ENCODE assay signal across 17 cellular contexts in genomic region chrX:18668468-18668867, GRCh38. TPM values are rescaled to one million over a fixed set of nuclear protein-coding genes. Genes with fewer than 3 reads are reported as not detected.
A peak's percentile ranks its signal among the peaks of the same experiment; 100 is the strongest.
DNase-seq lines count a peak whose midpoint lies in the region; ATAC-seq and TF ChIP-seq lines count a peak whose summit lies in the region.
"Had no signal": no experiment of that assay in that cellular context is flagged by ENCODE, and none has a peak within 500 bp of the region (broad histone marks: within the 10 kb centered on the region; RNA-seq: fewer than 3 reads in every experiment).

No MANE protein-coding gene starts in this region.

- POLR2A ChIA-PET in naive thymus-derived CD4-positive, alpha-beta T cell (lab: Charles Lee) = no interaction called here

- H3K27ac ChIP-seq in naive thymus-derived CD4-positive, alpha-beta T cell (ENCODE audit: low read depth, low read length) = no peak overlapping the region
- H3K27ac ChIP-seq in ovary = no peak overlapping the region
- H3K27ac ChIP-seq: Peyer's patch had no signal

- H3K9me3 ChIP-seq in naive thymus-derived CD4-positive, alpha-beta T cell (ENCODE audit: control insufficient read depth in 2 of 3, low read length in 3 of 3) = no peaks in the 10 kb centered on the region
- H3K9me3 ChIP-seq in ovary = no peaks in the 10 kb centered on the region
- H3K9me3 ChIP-seq: Peyer's patch had no signal

- peaks cover 6% of the 10 kb centered on the region for H3K4me1 Mint-ChIP-seq in activated CD4-positive, alpha-beta T cell treated with anti-CD3 and anti-CD28 coated beads, Interleukin-2, amount 10 ng/mL, durations not matched to agents 24 days and 14 days
- peaks cover 0 to 12% (median 9%) of the 10 kb centered on the region in 7 donors for H3K4me1 Mint-ChIP-seq in naive thymus-derived CD4-positive, alpha-beta T cell
- no peaks in the 10 kb centered on the region for H3K4me1 Mint-ChIP-seq in activated T-helper 17 cell treated with anti-CD3 and anti-CD28 coated beads, Interleukin-2, amount 50 U/mL, for 72 hours

- DNase-seq in activated CD4-positive, alpha-beta T cell treated with anti-CD3 and anti-CD28 coated beads, Interleukin-2, amount 10 ng/mL, durations not matched to agents 24 days and 14 days = no peak
- no peak for DNase-seq in activated CD4-positive, alpha-beta T cell treated with anti-CD3 and anti-CD28 coated beads for 48 hours
- DNase-seq in GM20000 (ENCODE audit: low spot score) (peak; percentile 32), NOMO-1 (lab: John Stamatoyannopoulos, UW; ENCODE audit: unreplicated experiment in 2 of 2) (peak; percentile 78 to 91), ovary (no peak)
- no peak for DNase-seq in naive thymus-derived CD4-positive, alpha-beta T cell
- DNase-seq: central memory CD4-positive, alpha-beta T cell; islet precursor cell; Peyer's patch; stimulated activated CD8-positive, alpha-beta memory T cell treated with anti-CD3 and anti-CD28 coated beads, Interleukin-4, amount 100 ng/mL, for 48 hours had no signal

- TF ChIP-seq POLR2A in ovary (IDR thresholded peaks at IDR 0.05) = no peak

- no peaks in the 10 kb centered on the region for H3K9me3 Mint-ChIP-seq in activated CD4-positive, alpha-beta T cell treated with anti-CD3 and anti-CD28 coated beads, Interleukin-2, amount 10 ng/mL, durations not matched to agents 24 days and 14 days
- H3K9me3 Mint-ChIP-seq in naive thymus-derived CD4-positive, alpha-beta T cell = peaks cover 0 to 5% (median 0%) of the 10 kb centered on the region in 11 donors
- H3K9me3 Mint-ChIP-seq in activated T-helper 17 cell treated with anti-CD3 and anti-CD28 coated beads, Interleukin-2, amount 50 U/mL, for 72 hours = no peaks in the 10 kb centered on the region

- H3K36me3 ChIP-seq in naive thymus-derived CD4-positive, alpha-beta T cell (ENCODE audit: control insufficient read depth in 2 of 3, insufficient read depth in 3 of 3, low read length in 3 of 3) = no peaks in the 10 kb centered on the region
- no peaks in the 10 kb centered on the region for H3K36me3 ChIP-seq in ovary
- H3K36me3 ChIP-seq: Peyer's patch had no signal

- 65 to 77% (median 72%) methylated on average over 9 of the region's 9 CpGs for WGBS in ovary, 3 donors

- intact Hi-C loops in activated CD4-positive, alpha-beta T cell treated with anti-CD3 and anti-CD28 coated beads, Interleukin-2, amount 10 ng/mL, durations not matched to agents 24 days and 14 days (cut with micrococcal nuclease) = no loop called here
- intact Hi-C loops in naive thymus-derived CD4-positive, alpha-beta T cell (cut with micrococcal nuclease) = no loop called here
- intact Hi-C loops in ovary (cut with DNase I) = no loop called here

- ATAC-seq in naive thymus-derived CD4-positive, alpha-beta T cell = no peak
- no peak for ATAC-seq in activated T-helper 17 cell treated with anti-CD3 and anti-CD28 coated beads, Interleukin-2, amount 50 U/mL, for 72 hours (replicated peaks)
- no peak for ATAC-seq in HG03354 (IDR thresholded peaks at IDR 0.05; ENCODE audit: poor library complexity, severe bottlenecking, unreplicated experiment)

- TF ChIP-seq CTCF in GM20000 (IDR thresholded peaks at IDR 0.05; ENCODE audit: extremely low read depth, missing control alignments) (no peak), ovary (IDR thresholded peaks at IDR 0.05) (no peak)

- H3K27me3 Mint-ChIP-seq in activated CD4-positive, alpha-beta T cell treated with anti-CD3 and anti-CD28 coated beads, Interleukin-2, amount 10 ng/mL, durations not matched to agents 24 days and 14 days = no peaks in the 10 kb centered on the region
- H3K27me3 Mint-ChIP-seq in naive thymus-derived CD4-positive, alpha-beta T cell = no peaks in the 10 kb centered on the region
- no peaks in the 10 kb centered on the region for H3K27me3 Mint-ChIP-seq in activated T-helper 17 cell treated with anti-CD3 and anti-CD28 coated beads, Interleukin-2, amount 50 U/mL, for 72 hours

- no peaks in the 10 kb centered on the region for H3K4me1 ChIP-seq in naive thymus-derived CD4-positive, alpha-beta T cell (ENCODE audit: control insufficient read depth in 2 of 2, insufficient read depth in 2 of 2, low read length in 2 of 2)
- no peaks in the 10 kb centered on the region for H3K4me1 ChIP-seq in ovary (ENCODE audit: insufficient read depth)
- H3K4me1 ChIP-seq: Peyer's patch had no signal

- no peaks in the 10 kb centered on the region for H3K27me3 ChIP-seq in naive thymus-derived CD4-positive, alpha-beta T cell (ENCODE audit: control insufficient read depth in 2 of 2, insufficient read depth in 2 of 2, low read length in 2 of 2)
- H3K27me3 ChIP-seq in ovary = no peaks in the 10 kb centered on the region
- H3K27me3 ChIP-seq: Peyer's patch had no signal

- peak overlapping the region; percentile 27 for H3K4me3 ChIP-seq in naive thymus-derived CD4-positive, alpha-beta T cell (ENCODE audit: low read length)
- H3K4me3 ChIP-seq in ovary = no peak overlapping the region
- H3K4me3 ChIP-seq: Peyer's patch had no signal

- H3K4me3 Mint-ChIP-seq in activated CD4-positive, alpha-beta T cell treated with anti-CD3 and anti-CD28 coated beads, Interleukin-2, amount 10 ng/mL, durations not matched to agents 24 days and 14 days = peak overlapping the region; percentile 26
- H3K4me3 Mint-ChIP-seq in naive thymus-derived CD4-positive, alpha-beta T cell = peak overlapping the region; percentile 39 to 85 (median 76)
- no peak overlapping the region for H3K4me3 Mint-ChIP-seq in activated T-helper 17 cell treated with anti-CD3 and anti-CD28 coated beads, Interleukin-2, amount 50 U/mL, for 72 hours

- no peaks in the 10 kb centered on the region for H3K36me3 Mint-ChIP-seq in activated CD4-positive, alpha-beta T cell treated with anti-CD3 and anti-CD28 coated beads, Interleukin-2, amount 10 ng/mL, durations not matched to agents 24 days and 14 days (ENCODE audit: low read depth)
- H3K36me3 Mint-ChIP-seq in naive thymus-derived CD4-positive, alpha-beta T cell = no peaks in the 10 kb centered on the region
- no peaks in the 10 kb centered on the region for H3K36me3 Mint-ChIP-seq in activated T-helper 17 cell treated with anti-CD3 and anti-CD28 coated beads, Interleukin-2, amount 50 U/mL, for 72 hours (ENCODE audit: low read depth)

- H3K27ac Mint-ChIP-seq in activated CD4-positive, alpha-beta T cell treated with anti-CD3 and anti-CD28 coated beads, Interleukin-2, amount 10 ng/mL, durations not matched to agents 24 days and 14 days = no peak overlapping the region
- peak overlapping the region in 5 of 9 donors; percentile 14 to 87 (median 68) for H3K27ac Mint-ChIP-seq in naive thymus-derived CD4-positive, alpha-beta T cell
- H3K27ac Mint-ChIP-seq in activated T-helper 17 cell treated with anti-CD3 and anti-CD28 coated beads, Interleukin-2, amount 50 U/mL, for 72 hours = no peak overlapping the region

- TF ChIP-seq EP300 in ovary (IDR thresholded peaks at IDR 0.05) = no peak

- CTCF ChIA-PET in naive thymus-derived CD4-positive, alpha-beta T cell (lab: Charles Lee) = no interaction called here

RNA-seq across cellular contexts. Expression of gene RS1, which starts 3.4 kb away (rescaled TPM):
- not detected in 2 replicates for total RNA-seq in activated CD4-positive, alpha-beta T cell treated with anti-CD3 and anti-CD28 coated beads, Interleukin-2, amount 10 ng/mL, durations not matched to agents 24 days and 14 days
- not detected for total RNA-seq in naive thymus-derived CD4-positive, alpha-beta T cell
- polyA plus RNA-seq in naive thymus-derived CD4-positive, alpha-beta T cell = not detected
- total RNA-seq in activated T-helper 17 cell treated with anti-CD3 and anti-CD28 coated beads, Interleukin-2, amount 50 U/mL, for 72 hours = not detected
- not detected for total RNA-seq in ovary
- not detected for polyA plus RNA-seq in ovary
- total RNA-seq: endothelial cell of umbilical vein; LHCN-M2; mucosa of gallbladder; Peyer's patch; T-helper 1 cell treated with Interleukin-12 subunit alpha and Interleukin-12 subunit beta and Interleukin-4 antibody, amounts not matched to agents 30 ng/mL and 1 ng/mL, for 36 hours; ureter had no signal
- polyA plus RNA-seq: endothelial cell of umbilical vein had no signal

RNA-seq across cellular contexts. Expression of gene PPEF1, which starts 39.0 kb away (rescaled TPM):
- not detected in 2 replicates for total RNA-seq in activated CD4-positive, alpha-beta T cell treated with anti-CD3 and anti-CD28 coated beads, Interleukin-2, amount 10 ng/mL, durations not matched to agents 24 days and 14 days
- total RNA-seq in naive thymus-derived CD4-positive, alpha-beta T cell = under 1 TPM in 3 of 5 experiments, not detected in 2; 0.57 to 0.72 (median 0.62) TPM
- polyA plus RNA-seq in naive thymus-derived CD4-positive, alpha-beta T cell = under 1 TPM in 1 of 2 donors, not detected in 1; 0.12 TPM
- under 1 TPM in 1 of 2 donors, not detected in 1; 0.13 TPM for total RNA-seq in activated T-helper 17 cell treated with anti-CD3 and anti-CD28 coated beads, Interleukin-2, amount 50 U/mL, for 72 hours
- total RNA-seq in ovary = 1 to 10 TPM in 2 of 7 donors, under 1 TPM in 2, not detected in 3; 0.47 to 2.0 (median 0.97) TPM
- polyA plus RNA-seq in ovary = under 1 TPM; 0.12 TPM
- total RNA-seq: endothelial cell of umbilical vein; LHCN-M2; mucosa of gallbladder; Peyer's patch; T-helper 1 cell treated with Interleukin-12 subunit alpha and Interleukin-12 subunit beta and Interleukin-4 antibody, amounts not matched to agents 30 ng/mL and 1 ng/mL, for 36 hours had no signal
- polyA plus RNA-seq: endothelial cell of umbilical vein had no signal

Comparison
In these comparisons a context has a peak if more than half of its experiments do, and no peak if none do; other contexts are left out.
1. DNase-seq: peak in GM20000 (single experiment) and NOMO-1 (2 of 2); none in activated CD4-positive, alpha-beta T cell treated with anti-CD3 and anti-CD28 coated beads, Interleukin-2, amount 10 ng/mL, durations not matched to agents 24 days and 14 days (single experiment), activated CD4-positive, alpha-beta T cell treated with anti-CD3 and anti-CD28 coated beads for 48 hours (single experiment), naive thymus-derived CD4-positive, alpha-beta T cell (0 of 9) and ovary (0 of 5).
2. H3K27ac Mint-ChIP-seq: peak in naive thymus-derived CD4-positive, alpha-beta T cell (5 of 9); none in activated CD4-positive, alpha-beta T cell treated with anti-CD3 and anti-CD28 coated beads, Interleukin-2, amount 10 ng/mL, durations not matched to agents 24 days and 14 days (single experiment) and activated T-helper 17 cell treated with anti-CD3 and anti-CD28 coated beads, Interleukin-2, amount 50 U/mL, for 72 hours (single experiment).